9 cellular contexts compared by ENCODE assay signal in the genomic region with DNA sequence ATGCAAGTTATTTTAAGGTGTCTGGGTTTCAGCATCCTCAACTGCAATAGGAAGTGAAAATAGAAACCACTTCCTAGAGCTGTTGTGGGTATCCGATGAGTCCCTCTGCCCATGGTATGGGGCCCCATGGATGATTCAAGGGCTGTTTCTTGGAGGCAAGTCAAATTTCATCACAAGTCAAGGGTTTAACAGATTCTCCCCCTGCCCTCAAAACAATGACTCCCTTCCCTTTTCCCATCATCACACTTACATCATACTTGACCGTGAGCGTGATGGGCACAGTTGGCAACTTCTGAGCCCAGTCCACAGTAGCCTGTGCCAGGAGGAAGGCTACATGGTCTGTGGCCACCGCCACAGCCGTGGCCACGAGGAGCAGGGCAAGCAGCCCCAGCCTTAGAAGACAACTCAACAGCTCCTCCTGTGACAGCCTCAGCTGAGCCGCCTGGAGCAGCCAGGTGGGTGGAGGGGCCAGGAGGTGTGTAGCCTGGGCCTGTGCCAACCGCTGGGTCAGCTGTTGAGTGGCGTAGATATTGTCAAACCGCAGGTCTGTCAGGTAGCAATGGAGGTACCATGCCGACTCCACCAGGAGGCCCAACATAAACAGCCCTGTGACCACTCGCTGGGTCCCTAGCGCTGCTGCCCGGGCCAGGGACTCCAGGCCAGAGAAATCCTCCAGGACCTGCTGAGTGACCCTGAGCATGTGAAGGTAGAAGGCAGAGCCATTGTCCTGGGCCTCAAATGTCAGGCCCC.
DNase-seq lines count a peak whose midpoint lies in the region; ATAC-seq lines count a peak whose summit lies in the region.
"Had no signal": no experiment of that assay in that cellular context is flagged by ENCODE, and none has a peak within 500 bp of the region (broad histone marks: within the 10 kb centered on the region; RNA-seq: fewer than 3 reads in every experiment).

No MANE protein-coding gene starts in this region.

- no peaks in the 10 kb centered on the region for H3K27me3 Mint-ChIP-seq in T-helper 1 cell treated with Interleukin-12 subunit alpha and Interleukin-12 subunit beta and Interleukin-4 antibody, amounts not matched to agents 30 μg/mL and 1 μg/mL, for 36 hours (ENCODE audit: low read depth)

- H3K4me3 Mint-ChIP-seq in T-helper 1 cell treated with Interleukin-12 subunit alpha and Interleukin-12 subunit beta and Interleukin-4 antibody, amounts not matched to agents 30 μg/mL and 1 μg/mL, for 36 hours, result peak overlapping the region; percentile 58

- H3K9me3 ChIP-seq in BLaER1 treated with 17β-estradiol and CSF1 and Interleukin-3, amounts not matched to agents 10 nM and 100 nM (replicated peaks in 1 of 11), result no peaks in the 10 kb centered on the region

- peak; percentile 66 for ATAC-seq in GM19395 (IDR thresholded peaks at IDR 0.05; ENCODE audit: unreplicated experiment)

- peaks cover 0 to 9% (median 0%) of the 10 kb centered on the region in 11 experiments; a peak in 2 of 22 replicates for H4K20me1 ChIP-seq in BLaER1 treated with 17β-estradiol and CSF1 and Interleukin-3, amounts not matched to agents 10 nM and 100 nM

- H3K27ac Mint-ChIP-seq in T-helper 1 cell treated with Interleukin-12 subunit alpha and Interleukin-12 subunit beta and Interleukin-4 antibody, amounts not matched to agents 30 μg/mL and 1 μg/mL, for 36 hours, result peak overlapping the region; percentile 89

- H3K36me3 ChIP-seq in BLaER1 treated with 17β-estradiol and CSF1 and Interleukin-3, amounts not matched to agents 10 nM and 100 nM, result no peaks in the 10 kb centered on the region

- no peaks in the 10 kb centered on the region for H3K36me3 Mint-ChIP-seq in T-helper 1 cell treated with Interleukin-12 subunit alpha and Interleukin-12 subunit beta and Interleukin-4 antibody, amounts not matched to agents 30 μg/mL and 1 μg/mL, for 36 hours (ENCODE audit: low read depth)

- H3K9ac ChIP-seq in BLaER1 treated with 17β-estradiol and CSF1 and Interleukin-3, amounts not matched to agents 10 nM and 100 nM, result peak overlapping the region; percentile 22 to 85 (median 79); a peak in 21 of 22 replicates

- H3K27me3 ChIP-seq in BLaER1 treated with 17β-estradiol and CSF1 and Interleukin-3, amounts not matched to agents 10 nM and 100 nM, result peaks cover 8 to 35% (median 17%) of the 10 kb centered on the region in 11 experiments; a peak in 18 of 22 replicates

- peaks cover 35 to 88% (median 79%) of the 10 kb centered on the region in 10 experiments for H3K4me1 ChIP-seq in BLaER1 treated with 17β-estradiol and CSF1 and Interleukin-3, amounts not matched to agents 10 nM and 100 nM

- H3K4me2 ChIP-seq in BLaER1 treated with 17β-estradiol and CSF1 and Interleukin-3, amounts not matched to agents 10 nM and 100 nM, result peak overlapping the region; percentile 91 to 98 (median 94)

- peak; percentile 10 for DNase-seq in iris pigment epithelial cell (ENCODE audit: low read depth)
- no peak for DNase-seq in NAMALWA (ENCODE audit: low spot score)
- no peak for DNase-seq in NCI-H1092 (lab: John Stamatoyannopoulos, UW)
- DNase-seq in central memory CD4-positive, alpha-beta T cell, result no peak
- no peak for DNase-seq in SHP77 (lab: John Stamatoyannopoulos, UW)
- DNase-seq: NCI-H1048 had no signal

- H3K4me1 Mint-ChIP-seq in T-helper 1 cell treated with Interleukin-12 subunit alpha and Interleukin-12 subunit beta and Interleukin-4 antibody, amounts not matched to agents 30 μg/mL and 1 μg/mL, for 36 hours (ENCODE audit: low read depth), result peaks cover 17% of the 10 kb centered on the region

- H3K4me3 ChIP-seq in BLaER1 treated with 17β-estradiol and CSF1 and Interleukin-3, amounts not matched to agents 10 nM and 100 nM, result peak overlapping the region in 7 of 10 experiments; percentile 14 to 50 (median 29); a peak in 10 of 20 replicates

- H3K9me3 Mint-ChIP-seq in T-helper 1 cell treated with Interleukin-12 subunit alpha and Interleukin-12 subunit beta and Interleukin-4 antibody, amounts not matched to agents 30 μg/mL and 1 μg/mL, for 36 hours, result no peaks in the 10 kb centered on the region

- peak overlapping the region; percentile 12 to 99 (median 94); a peak in 21 of 22 replicates for H3K27ac ChIP-seq in BLaER1 treated with 17β-estradiol and CSF1 and Interleukin-3, amounts not matched to agents 10 nM and 100 nM
